ENCODE assay signal across 32 cellular contexts in the genomic region with DNA sequence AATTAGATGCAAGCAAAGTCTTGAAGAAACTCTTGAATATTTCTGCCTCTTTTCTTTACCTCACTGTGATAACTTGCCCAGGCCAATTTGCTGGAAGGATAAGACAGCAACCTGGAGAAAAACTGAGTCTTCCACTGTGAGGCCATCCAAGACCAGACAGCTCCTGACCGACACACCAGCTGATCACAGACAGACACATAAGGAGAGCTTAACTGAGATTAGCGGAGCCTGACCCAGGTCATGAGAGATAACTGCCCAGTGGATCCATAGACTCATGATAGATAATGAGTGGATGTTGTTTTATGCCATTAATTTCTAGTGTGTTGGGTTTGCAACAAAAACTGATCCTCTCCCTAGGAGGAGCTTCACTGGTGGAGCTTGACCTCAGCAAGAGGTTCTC.
"Had no signal": no experiment of that assay in that cellular context is flagged by ENCODE, and none has a peak within 500 bp of the region (broad histone marks: within the 10 kb centered on the region; RNA-seq: fewer than 3 reads in every experiment).

No MANE protein-coding gene starts in this region.

- H2AFZ ChIP-seq: PC-9 had no signal

- H3K27me3 ChIP-seq: MG63, SJCRH30 had no signal

- H3K27ac ChIP-seq: PC-9, RWPE1, SJCRH30, SK-N-MC had no signal

- ATAC-seq: Panc1, Right ventricle myocardium inferior, SK-N-SH treated with all-trans-retinoic acid at 6 μM for 48 hours had no signal

- DNase-seq: Kasumi-1, KG1, MG63, NCI-H1048, NCI-H1092 treated with DMSO at 0.1 percent for 48 hours, NCI-H1105 treated with DMSO at 0.1 percent for 48 hours, NCI-H1436, NCI-H1694, NCI-H187, NCI-H1930, NCI-H2029 treated with DMSO at 0.1 percent for 48 hours, NCI-H2081 treated with DMSO at 0.1 percent for 48 hours, NCI-H2107, NCI-H2171, NCI-H226, NCI-H446 treated with DMSO at 0.1 percent for 48 hours, NCI-H510A, NCI-H524, NCI-H526, NCI-H69, NCI-H748 treated with DMSO at 0.1 percent for 48 hours, NCI-H82, PC-9, SHP77, SIG-M5, SJCRH30 had no signal

- H3K4me1 ChIP-seq: SJCRH30 had no signal

- H3K4me2 ChIP-seq: PC-9 had no signal

- H3K36me3 ChIP-seq: MG63, SJCRH30 had no signal

- H3K9me3 ChIP-seq: MG63, SJCRH30 had no signal

- H3K4me3 ChIP-seq: MG63, PC-9, SJCRH30, SK-N-MC had no signal

- FAIRE-seq: RCC 7860 had no signal
